Comparison of ENCODE assay signal across 8 cellular contexts in genomic region chr3:42591811-42592210, GRCh38. TPM values are rescaled to one million over a fixed set of nuclear protein-coding genes. Genes with fewer than 3 reads are reported as not detected.
DNase-seq lines count a peak whose midpoint lies in the region; ATAC-seq and TF ChIP-seq lines count a peak whose summit lies in the region.

No MANE protein-coding gene starts in this region.

- no peaks in the 10 kb centered on the region for H3K27me3 Mint-ChIP-seq in naive thymus-derived CD4-positive, alpha-beta T cell

- POLR2A ChIA-PET in naive thymus-derived CD4-positive, alpha-beta T cell (lab: Charles Lee) = interaction anchor here (1.8 to 4.6 kb wide), 4 partner anchors 10 to 47 kb away, joined by 5 to 63 read pairs (median 18); partner anchors contain the start of genes NKTR and SEC22C

- CTCF ChIA-PET in naive thymus-derived CD4-positive, alpha-beta T cell (lab: Charles Lee) = no interaction called here

- TF ChIP-seq CTCF in BE2C (IDR thresholded peaks at IDR 0.05; ENCODE audit: low read depth, low read length) = no peak
- TF ChIP-seq CTCF in choroid plexus epithelial cell (conservative IDR thresholded peaks at IDR 0.05; ENCODE audit: low read depth, low read length) = no peak

- intact Hi-C loops in naive thymus-derived CD4-positive, alpha-beta T cell (cut with micrococcal nuclease) = loop anchor here (2.0 to 5.0 kb wide), 2 partner anchors 47 to 210 kb away; partner anchors contain the start of gene HIGD1A (in 1 of the 2)

- peak overlapping the region; percentile 77 for H3K27ac ChIP-seq in naive thymus-derived CD4-positive, alpha-beta T cell (ENCODE audit: low read depth, low read length)

- no peaks in the 10 kb centered on the region for H3K9me3 ChIP-seq in BE2C
- no peaks in the 10 kb centered on the region for H3K9me3 ChIP-seq in naive thymus-derived CD4-positive, alpha-beta T cell (ENCODE audit: control insufficient read depth in 2 of 3, low read length in 3 of 3)

- peak overlapping the region in 8 of 9 donors; percentile 59 to 100 (median 96) for H3K27ac Mint-ChIP-seq in naive thymus-derived CD4-positive, alpha-beta T cell

- no peak for DNase-seq in BE2C
- peak; percentile 27 for DNase-seq in KBM-7
- DNase-seq in choroid plexus epithelial cell (ENCODE audit: low read depth) = no peak
- DNase-seq in naive thymus-derived CD4-positive, alpha-beta T cell = no peak
- no peak for DNase-seq in SW480 (ENCODE audit: low spot score)
- DNase-seq in mucosa of gallbladder (ENCODE audit: low spot score) = no peak
- DNase-seq in NCI-H748 (lab: John Stamatoyannopoulos, UW; ENCODE audit: unreplicated experiment) = no peak

- no peaks in the 10 kb centered on the region for H3K27me3 ChIP-seq in BE2C
- H3K27me3 ChIP-seq in naive thymus-derived CD4-positive, alpha-beta T cell (ENCODE audit: control insufficient read depth in 2 of 2, insufficient read depth in 2 of 2, low read length in 2 of 2) = no peaks in the 10 kb centered on the region

- no peaks in the 10 kb centered on the region for H3K36me3 ChIP-seq in BE2C
- peaks cover 9 to 24% (median 16%) of the 10 kb centered on the region in 3 experiments for H3K36me3 ChIP-seq in naive thymus-derived CD4-positive, alpha-beta T cell (ENCODE audit: control insufficient read depth in 2 of 3, insufficient read depth in 3 of 3, low read length in 3 of 3)

- no peak for ATAC-seq in naive thymus-derived CD4-positive, alpha-beta T cell
- no peak for ATAC-seq in HG03039 (IDR thresholded peaks at IDR 0.05; ENCODE audit: unreplicated experiment)

- peak overlapping the region; percentile 24 to 100 (median 94) for H3K4me3 Mint-ChIP-seq in naive thymus-derived CD4-positive, alpha-beta T cell

- no peaks in the 10 kb centered on the region for H3K9me3 Mint-ChIP-seq in naive thymus-derived CD4-positive, alpha-beta T cell

- peak overlapping the region; percentile 69 for H3K4me3 ChIP-seq in BE2C (ENCODE audit: low read depth, low read length)
- peak overlapping the region; percentile 76 for H3K4me3 ChIP-seq in choroid plexus epithelial cell (ENCODE audit: low read depth, low read length)
- H3K4me3 ChIP-seq in naive thymus-derived CD4-positive, alpha-beta T cell (ENCODE audit: low read length) = peak overlapping the region; percentile 55

- no peaks in the 10 kb centered on the region for H3K4me1 ChIP-seq in BE2C
- H3K4me1 ChIP-seq in naive thymus-derived CD4-positive, alpha-beta T cell (ENCODE audit: control insufficient read depth in 2 of 2, insufficient read depth in 2 of 2, low read length in 2 of 2) = peaks cover 13 to 14% of the 10 kb centered on the region in 2 donors

- peaks cover 8 to 47% (median 38%) of the 10 kb centered on the region in 7 donors for H3K4me1 Mint-ChIP-seq in naive thymus-derived CD4-positive, alpha-beta T cell

- in situ Hi-C loops in KBM-7 (cut with MboI; ENCODE audit: low pct_unique_long_range_greater_than_20kb, low sequenced_read_pairs) = no loop called here

- H3K36me3 Mint-ChIP-seq in naive thymus-derived CD4-positive, alpha-beta T cell = peaks cover 0 to 19% (median 15%) of the 10 kb centered on the region in 5 donors

RNA-seq across cellular contexts. Expression of gene SS18L2, which starts 1.2 kb away (rescaled TPM):
- polyA plus RNA-seq in BE2C (2012; ENCODE audit: insufficient read depth, insufficient read length, low read depth) = 16.0 TPM
- 10 to 100 TPM; 31.3 to 60.9 (median 38.9) TPM for total RNA-seq in naive thymus-derived CD4-positive, alpha-beta T cell
- 100 to 1,000 TPM in 1 of 2 donors, 10 to 100 TPM in 1; 75.6 to 117 TPM for polyA plus RNA-seq in naive thymus-derived CD4-positive, alpha-beta T cell
- 20.3 TPM for total RNA-seq in mucosa of gallbladder

RNA-seq across cellular contexts. Expression of gene NKTR, which starts 8.7 kb away (rescaled TPM):
- 20.9 TPM for polyA plus RNA-seq in BE2C (2012; ENCODE audit: insufficient read depth, insufficient read length, low read depth)
- 100 to 1,000 TPM; 110 to 275 (median 238) TPM for total RNA-seq in naive thymus-derived CD4-positive, alpha-beta T cell
- polyA plus RNA-seq in naive thymus-derived CD4-positive, alpha-beta T cell = 10 to 100 TPM; 10.9 to 12.0 TPM
- total RNA-seq in mucosa of gallbladder = 55.5 TPM

RNA-seq across cellular contexts. Expression of gene SEC22C, which starts 10.0 kb away (rescaled TPM):
- 17.3 TPM for polyA plus RNA-seq in BE2C (2012; ENCODE audit: insufficient read depth, insufficient read length, low read depth)
- 10 to 100 TPM; 39.7 to 54.8 (median 51.3) TPM for total RNA-seq in naive thymus-derived CD4-positive, alpha-beta T cell
- 10 to 100 TPM; 38.0 to 50.4 TPM for polyA plus RNA-seq in naive thymus-derived CD4-positive, alpha-beta T cell
- total RNA-seq in mucosa of gallbladder = 37.0 TPM
